In genomic region chr15:50354838-50355611, GRCh38 we compare ENCODE assay signal across 1 cellular context.
TF ChIP-seq lines count a peak whose summit lies in the region.

TSS of gene GABPB1 (minus strand) at chr15:50355198. CDS start at chr15:50309798, 45,400 bp downstream.

TF ChIP-seq in K562, 482 proteins besides CTCF, POLR2A, EP300 and RAD21 (continued from another document and continues in another):
- TF ChIP-seq MEF2D (tag; conservative IDR thresholded peaks at IDR 0.05; ENCODE audit: low read depth) (0 out of 2 replicates have a peak, but pooled peaks have one; percentile 13), NELFE (IDR thresholded peaks at IDR 0.05; ENCODE audit: insufficient read depth, insufficient read length) (peak; percentile 49), HDGF (IDR thresholded peaks at IDR 0.05) (no peak), ZNF140 (CRISPR knock-in tag; IDR thresholded peaks at IDR 0.05) (no peak), PHF8 (IDR thresholded peaks at IDR 0.05; ENCODE audit: borderline replicate concordance, low read length) (peak; percentile 96), MCM2 (IDR thresholded peaks at IDR 0.05; ENCODE audit: low read depth) (no peak), RAD51 (IDR thresholded peaks at IDR 0.05; ENCODE audit: borderline replicate concordance, low read depth) (no peak), ETV6 (IDR thresholded peaks at IDR 0.05; ENCODE audit: borderline replicate concordance in 1 of 2, low read depth in 2 of 2, low read length in 1 of 2) (peak; percentile 73 to 78; a peak in 3 of 4 replicates), ETV6 (CRISPR knock-in tag; IDR thresholded peaks at IDR 0.05; ENCODE audit: borderline replicate concordance) (no peak), ZNF609 (CRISPR knock-in tag; IDR thresholded peaks at IDR 0.05; ENCODE audit: borderline replicate concordance) (peak; percentile 29; the same call in 1 of the 2 replicates), THRAP3 (IDR thresholded peaks at IDR 0.05; ENCODE audit: borderline replicate concordance) (no peak; the same call in 1 of the 2 replicates), TAF1 (IDR thresholded peaks at IDR 0.05; ENCODE audit: control insufficient read depth, extremely low read depth, insufficient read depth, low read length, severe bottlenecking) (peak; percentile 76), ZNF316 (IDR thresholded peaks at IDR 0.05) (0 out of 2 replicates have a peak, but pooled peaks have one; percentile 36), RFX7 (CRISPR knock-in tag; IDR thresholded peaks at IDR 0.05) (0 out of 2 replicates have a peak, but pooled peaks have one; percentile 41), PATZ1 (CRISPR knock-in tag; IDR thresholded peaks at IDR 0.05; ENCODE audit: borderline replicate concordance) (0 out of 2 replicates have a peak, but pooled peaks have one; percentile 29), NCOA4 (IDR thresholded peaks at IDR 0.05; ENCODE audit: partially characterized antibody) (no peak), PBX2 (CRISPR knock-in tag; IDR thresholded peaks at IDR 0.05; ENCODE audit: low read depth) (no peak), PBX2 (tag; conservative IDR thresholded peaks at IDR 0.05; ENCODE audit: low read depth) (no peak), ATF6 (CRISPR knock-in tag; IDR thresholded peaks at IDR 0.05) (no peak; the same call in 1 of the 2 replicates), CHAMP1 (IDR thresholded peaks at IDR 0.05) (no peak), TARDBP (IDR thresholded peaks at IDR 0.05) (peak; percentile 67; the same call in 1 of the 2 replicates), ARID3A (IDR thresholded peaks at IDR 0.05; ENCODE audit: borderline replicate concordance, low read depth, low read length) (no peak), JUNB (CRISPR knock-in tag; conservative IDR thresholded peaks at IDR 0.05) (no peak; the same call in 1 of the 2 replicates), HCFC1 (IDR thresholded peaks at IDR 0.05; ENCODE audit: low read depth, low read length) (peak; percentile 64), FOSL1 (tag; conservative IDR thresholded peaks at IDR 0.05) (peak; percentile 84), FOXM1 (IDR thresholded peaks at IDR 0.05; ENCODE audit: low read depth) (peak; percentile 45; the same call in 1 of the 2 replicates), FOXM1 (CRISPR knock-in tag; IDR thresholded peaks at IDR 0.05; ENCODE audit: low read depth) (peak; percentile 78; the same call in 1 of the 2 replicates), CBFB (CRISPR knock-in tag; IDR thresholded peaks at IDR 0.05) (peak; percentile 99), KDM2B (CRISPR knock-in tag; IDR thresholded peaks at IDR 0.05) (peak; percentile 32; the same call in 1 of the 2 replicates), AFF1 (IDR thresholded peaks at IDR 0.05; ENCODE audit: low read depth in 1 of 2, partially characterized antibody in 2 of 2) (peak in 1 of 2 experiments; percentile 87), HMGN3 (IDR thresholded peaks at IDR 0.05; ENCODE audit: borderline replicate concordance, extremely low read depth, insufficient read length, low read depth, low read length) (peak; percentile 69), GTF2B (IDR thresholded peaks at IDR 0.05; ENCODE audit: extremely low read depth, insufficient read length) (peak; percentile 64), NFE2 (IDR thresholded peaks at IDR 0.05; ENCODE audit: low read depth) (no peak), ESRRA (IDR thresholded peaks at IDR 0.05; ENCODE audit: borderline replicate concordance, low read depth) (peak; percentile 91)
